ENCODE assay signal across 8 cellular contexts in genomic region chr9:136342191-136343120, GRCh38. TPM values are rescaled to one million over a fixed set of nuclear protein-coding genes. Genes with fewer than 3 reads are reported as not detected.
DNase-seq lines count a peak whose midpoint lies in the region; ATAC-seq, FAIRE-seq and TF ChIP-seq lines count a peak whose summit lies in the region.

No MANE protein-coding gene starts in this region.

- SMC1A ChIA-PET in GM12878 (lab: Charles Lee; ENCODE audit: uncharacterized antibody, unreplicated experiment) = no interaction called here

- no peak overlapping the region for H3K4me3 Mint-ChIP-seq in T-helper 17 cell

- TF ChIP-seq RAD21 in GM12878 (IDR thresholded peaks at IDR 0.05; ENCODE audit: insufficient read depth, low read depth, low read length) = no peak

- FAIRE-seq in GM12878 (lab: Jason Lieb, UNC) = no peak

- no peaks in the 10 kb centered on the region for H4K20me1 ChIP-seq in GM12878 (ENCODE audit: control insufficient read depth, insufficient read depth)

- H3K9ac ChIP-seq in GM12878 (ENCODE audit: control insufficient read depth, insufficient read depth, low read length) (no peak overlapping the region), iPS-15b (ENCODE audit: low read depth, low read length) (peak overlapping the region; percentile 24)

- CTCF ChIA-PET in GM12878 (lab: Yijun Ruan, JAX) = interaction anchor here (1.5 kb wide), 1 partner anchor 20 kb away, joined by 5 read pairs; no protein-coding TSS in a partner anchor

- TF ChIP-seq CTCF in GM12878 (IDR thresholded peaks at IDR 0.05 in 2 of 3, conservative IDR thresholded peaks at IDR 0.05 in 1 of 3; ENCODE audit: control insufficient read depth in 2 of 3, extremely low read depth in 1 of 3, insufficient read depth in 1 of 3, low read depth in 3 of 3, low read length in 3 of 3) (no peak), sigmoid colon (IDR thresholded peaks at IDR 0.05) (no peak)

- TF ChIP-seq POLR2A in GM12878 (IDR thresholded peaks at IDR 0.05; ENCODE audit: low read depth, low read length) (no peak), sigmoid colon (IDR thresholded peaks at IDR 0.05) (no peak)

- ATAC-seq in T-helper 17 cell (peak; percentile 62), GM12878 (peak; percentile 81), HG03097 (IDR thresholded peaks at IDR 0.05; ENCODE audit: low FRiP score, unreplicated experiment) (no peak)

- DNase-seq in H7 (peak; percentile 99), T-helper 17 cell (peak; percentile 36 to 44 (median 44)), GM12878 (ENCODE audit: low read depth, low spot score) (peak; percentile 23), sigmoid colon (peak; percentile 93), RKO (ENCODE audit: low spot score) (no peak), COR-L47 (lab: John Stamatoyannopoulos, UW) (no peak)

- H3K27ac ChIP-seq in GM12878 (ENCODE audit: control insufficient read depth, insufficient read depth) (no peak overlapping the region), sigmoid colon (peak overlapping the region; percentile 48 to 74 (median 62))

- intact Hi-C loops in GM12878 (cut with micrococcal nuclease; ENCODE audit: unreplicated experiment) (no loop called here), sigmoid colon (cut with DNase I) (no loop called here)

- peak overlapping the region; percentile 9; the same call in 1 of the 2 replicates for H3K4me2 ChIP-seq in GM12878 (ENCODE audit: control insufficient read depth, insufficient read depth)

- POLR2A ChIA-PET in GM12878 (lab: Charles Lee) = no interaction called here

- H3K27me3 Mint-ChIP-seq in T-helper 17 cell = no peaks in the 10 kb centered on the region

- no peaks in the 10 kb centered on the region for H3K4me1 Mint-ChIP-seq in T-helper 17 cell

- H3K79me2 ChIP-seq in GM12878 (ENCODE audit: control insufficient read depth, insufficient read depth, low read length) = no peaks in the 10 kb centered on the region

- in situ Hi-C loops in GM12878 (cut with MboI) = no loop called here

- whole genome bisulfite sequencing in GM12878 (ENCODE audit: insufficient coverage, insufficient replicate concordance, low lambda C conversion rate, missing lambda C conversion rate) = 39% methylated on average over 49 of the region's 59 CpGs
- 7 to 34% methylated on average over 59 of the region's 59 CpGs for WGBS in sigmoid colon, 2 donors

- no peaks in the 10 kb centered on the region for H3K36me3 Mint-ChIP-seq in T-helper 17 cell (ENCODE audit: low read depth)

- H2AFZ ChIP-seq in GM12878 (ENCODE audit: control insufficient read depth, low read depth, low read length) = no peak overlapping the region

- no peaks in the 10 kb centered on the region for H3K36me3 ChIP-seq in H7 (replicated peaks; ENCODE audit: control insufficient read depth, insufficient read depth, low read length)
- H3K36me3 ChIP-seq in GM12878 (ENCODE audit: control insufficient read depth in 2 of 2, insufficient read depth in 2 of 2, low read length in 1 of 2) = no peaks in the 10 kb centered on the region
- H3K36me3 ChIP-seq in iPS-15b (ENCODE audit: control insufficient read depth, insufficient read depth, low read length) = peaks cover 5% of the 10 kb centered on the region
- H3K36me3 ChIP-seq in sigmoid colon = peaks cover 0 to 19% (median under 1%) of the 10 kb centered on the region in 4 donors

- TF ChIP-seq EP300 in GM12878 (IDR thresholded peaks at IDR 0.05; ENCODE audit: borderline replicate concordance in 1 of 2, control insufficient read depth in 1 of 2, low read depth in 2 of 2, low read length in 2 of 2) (no peak), sigmoid colon (IDR thresholded peaks at IDR 0.05) (no peak)

- peak overlapping the region; percentile 42 for H3K4me3 ChIP-seq in H7 (ENCODE audit: insufficient read depth, low read depth, low read length)
- no peak overlapping the region for H3K4me3 ChIP-seq in GM12878
- peak overlapping the region; percentile 37 for H3K4me3 ChIP-seq in iPS-15b (ENCODE audit: low read depth, low read length)
- H3K4me3 ChIP-seq in sigmoid colon = peak overlapping the region; percentile 32 to 59 (median 55)

- no TSS peak for BruUV-seq in GM12878 (replicated peaks; lab: Mats Ljungman, UMichigan)

- no peak overlapping the region for H3K27ac Mint-ChIP-seq in T-helper 17 cell

- no peaks in the 10 kb centered on the region for H3K4me1 ChIP-seq in GM12878 (ENCODE audit: control insufficient read depth, insufficient read depth, low read length)
- no peaks in the 10 kb centered on the region for H3K4me1 ChIP-seq in iPS-15b (ENCODE audit: control insufficient read depth, insufficient read depth, low read length)
- H3K4me1 ChIP-seq in sigmoid colon = peaks cover 0 to 37% (median 24%) of the 10 kb centered on the region in 4 donors

- H3K27me3 ChIP-seq in H7 (ENCODE audit: control insufficient read depth, insufficient read depth, low read length) (no peaks in the 10 kb centered on the region), GM12878 (replicated peaks in 1 of 2; ENCODE audit: control insufficient read depth in 2 of 2, insufficient read depth in 2 of 2, low read length in 1 of 2) (no peaks in the 10 kb centered on the region), iPS-15b (ENCODE audit: control insufficient read depth, insufficient read depth, low read length) (no peaks in the 10 kb centered on the region), sigmoid colon (no peaks in the 10 kb centered on the region)

- H3K9me3 ChIP-seq in T-helper 17 cell (ENCODE audit: control insufficient read depth, low read length, poor library complexity, severe bottlenecking) (no peaks in the 10 kb centered on the region), GM12878 (replicated peaks; ENCODE audit: control insufficient read depth, insufficient read depth, low read length) (no peaks in the 10 kb centered on the region), iPS-15b (ENCODE audit: control insufficient read depth, insufficient read depth, low read length) (no peaks in the 10 kb centered on the region), sigmoid colon (no peaks in the 10 kb centered on the region)

- RAD21 ChIA-PET in GM12878 (lab: Charles Lee; ENCODE audit: unreplicated experiment) = no interaction called here

RNA-seq across cellular contexts. Expression of gene GPSM1, which starts 15.1 kb away (rescaled TPM):
- 17.3 and 22.2 TPM in 2 replicates for total RNA-seq in H7 (2014; rRNA removed; shearing (Covaris generic))
- total RNA-seq in T-helper 17 cell (10 to 100 TPM in 1 of 2 donors, 1 to 10 TPM in 1; 7.4 to 10.8 TPM), GM12878 (2014; rRNA removed) (not detected in 2 replicates), GM12878 (2014; rRNA removed; fragmentation: Illumina TruSeq; extraction: Trizol) (not detected in 2 replicates), GM12878 (2021) (0.10 TPM in 1 of 2 replicates, not detected in the other), sigmoid colon (10 to 100 TPM in 2 of 4 donors, 1 to 10 TPM in 2; 5.0 to 16.1 (median 12.2) TPM)
- 0.98 and 1.7 TPM in 2 replicates for total RNA-seq in GM12878 (2013; cell fraction: nucleolus; rRNA removed)
- polyA plus RNA-seq in GM12878 (2011; ENCODE audit: low read depth) = not detected
- polyA plus RNA-seq in GM12878 (2011; rRNA removed) (0.04 and 0.10 TPM in 2 replicates), GM12878 (2014; fragmentation: Illumina TruSeq; extraction: Trizol) (not detected in 2 replicates), GM12878 (2014; fragmentation: Nextera tagmentation; extraction: Ambion mirVana) (not detected), GM12878 (2014; rRNA removed) (0.04 TPM in 2 replicates), GM12878 (2016; fragmentation: Nextera tagmentation; extraction: Ambion mirVana) (not detected), sigmoid colon (1 to 10 TPM; 2.3 to 4.8 (median 2.4) TPM)
- polyA plus RNA-seq in GM12878 (2011; cell fraction: cytosol; rRNA removed) = 0.12 and 0.15 TPM in 2 replicates
- polyA plus RNA-seq in GM12878 (2011; cell fraction: nucleus; rRNA removed) = 0.61 and 1.2 TPM in 2 replicates
- 0.14 and 0.19 TPM in 2 replicates for polyA plus RNA-seq in GM12878 (2012)
- polyA minus RNA-seq in GM12878 (2011; rRNA and poly(A)+ RNA removed) = 0.10 TPM in 1 of 2 replicates, not detected in the other
- 0.67 TPM in 1 of 2 replicates, not detected in the other for polyA minus RNA-seq in GM12878 (2011; cell fraction: cytosol; rRNA and poly(A)+ RNA removed)
- polyA minus RNA-seq in GM12878 (2011; cell fraction: nucleus; rRNA and poly(A)+ RNA removed) = 0.29 and 0.48 TPM in 2 replicates

RNA-seq across cellular contexts. Expression of gene DNLZ, which starts 21.1 kb away (rescaled TPM):
- total RNA-seq in H7 (2014; rRNA removed; shearing (Covaris generic)) = 11.2 and 20.2 TPM in 2 replicates
- 10 to 100 TPM; 19.3 to 28.6 TPM for total RNA-seq in T-helper 17 cell
- 3.0 and 4.6 TPM in 2 replicates for total RNA-seq in GM12878 (2013; cell fraction: nucleolus; rRNA removed)
- total RNA-seq in GM12878 (2014; rRNA removed) = 18.1 and 29.7 TPM in 2 replicates
- total RNA-seq in GM12878 (2014; rRNA removed; fragmentation: Illumina TruSeq; extraction: Trizol) = 4.6 and 4.8 TPM in 2 replicates
- total RNA-seq in GM12878 (2021) = 23.5 and 26.1 TPM in 2 replicates
- 3.2 TPM for polyA plus RNA-seq in GM12878 (2011; ENCODE audit: low read depth)
- polyA plus RNA-seq in GM12878 (2011; rRNA removed) = 1.2 and 3.8 TPM in 2 replicates
- 5.9 and 8.6 TPM in 2 replicates for polyA plus RNA-seq in GM12878 (2011; cell fraction: cytosol; rRNA removed)
- 6.3 and 9.4 TPM in 2 replicates for polyA plus RNA-seq in GM12878 (2011; cell fraction: nucleus; rRNA removed)
- 7.6 and 11.2 TPM in 2 replicates for polyA plus RNA-seq in GM12878 (2012)
- 0.66 TPM in 1 of 2 replicates, not detected in the other for polyA plus RNA-seq in GM12878 (2014; fragmentation: Illumina TruSeq; extraction: Trizol)
- polyA plus RNA-seq in GM12878 (2014; fragmentation: Nextera tagmentation; extraction: Ambion mirVana) = 1 to 10 TPM in 1 of 2 experiments, not detected in 1; 1.5 TPM
- polyA plus RNA-seq in GM12878 (2014; rRNA removed) = 23.8 and 26.3 TPM in 2 replicates
- polyA plus RNA-seq in GM12878 (2016; fragmentation: Nextera tagmentation; extraction: Ambion mirVana) = 10 to 100 TPM; 14.7 to 25.8 TPM
- 0.29 and 0.82 TPM in 2 replicates for polyA minus RNA-seq in GM12878 (2011; rRNA and poly(A)+ RNA removed)
- 1.2 and 3.7 TPM in 2 replicates for polyA minus RNA-seq in GM12878 (2011; cell fraction: cytosol; rRNA and poly(A)+ RNA removed)
- polyA minus RNA-seq in GM12878 (2011; cell fraction: nucleus; rRNA and poly(A)+ RNA removed) = 3.3 and 7.7 TPM in 2 replicates
- total RNA-seq in sigmoid colon = 10 to 100 TPM; 19.7 to 41.9 (median 37.8) TPM
- polyA plus RNA-seq in sigmoid colon = 10 to 100 TPM in 2 of 3 donors, 1 to 10 TPM in 1; 8.4 to 11.6 (median 10.2) TPM

RNA-seq across cellular contexts. Expression of gene CARD9, which starts 31.0 kb away (rescaled TPM):
- total RNA-seq in H7 (2014; rRNA removed; shearing (Covaris generic)) = 0.15 and 0.28 TPM in 2 replicates
- total RNA-seq in T-helper 17 cell = 1 to 10 TPM in 1 of 2 donors, under 1 TPM in 1; 0.86 to 1.9 TPM
- total RNA-seq in GM12878 (2013; cell fraction: nucleolus; rRNA removed) = 35.2 and 40.5 TPM in 2 replicates
- 1.9 and 2.2 TPM in 2 replicates for total RNA-seq in GM12878 (2014; rRNA removed)
- total RNA-seq in GM12878 (2014; rRNA removed; fragmentation: Illumina TruSeq; extraction: Trizol) = 0.55 and 0.58 TPM in 2 replicates
- 2.4 and 2.6 TPM in 2 replicates for total RNA-seq in GM12878 (2021)
- polyA plus RNA-seq in GM12878 (2011; ENCODE audit: low read depth) = 0.59 TPM
- polyA plus RNA-seq in GM12878 (2011; rRNA removed) = 1.9 and 4.9 TPM in 2 replicates
- polyA plus RNA-seq in GM12878 (2011; cell fraction: cytosol; rRNA removed) = 5.3 and 9.1 TPM in 2 replicates
- polyA plus RNA-seq in GM12878 (2011; cell fraction: nucleus; rRNA removed) = 80.5 and 97.8 TPM in 2 replicates
- polyA plus RNA-seq in GM12878 (2012) = 2.7 and 2.9 TPM in 2 replicates
- polyA plus RNA-seq in GM12878 (2014; fragmentation: Illumina TruSeq; extraction: Trizol) = 0.34 TPM in 1 of 2 replicates, not detected in the other
- under 1 TPM in 1 of 2 experiments, not detected in 1; 0.11 TPM for polyA plus RNA-seq in GM12878 (2014; fragmentation: Nextera tagmentation; extraction: Ambion mirVana)
- polyA plus RNA-seq in GM12878 (2014; rRNA removed) = 1.6 and 2.1 TPM in 2 replicates
- 1 to 10 TPM; 1.8 to 2.2 TPM for polyA plus RNA-seq in GM12878 (2016; fragmentation: Nextera tagmentation; extraction: Ambion mirVana)
- 3.6 and 6.7 TPM in 2 replicates for polyA minus RNA-seq in GM12878 (2011; rRNA and poly(A)+ RNA removed)
- 2.4 and 2.8 TPM in 2 replicates for polyA minus RNA-seq in GM12878 (2011; cell fraction: cytosol; rRNA and poly(A)+ RNA removed)
- 10.4 and 18.9 TPM in 2 replicates for polyA minus RNA-seq in GM12878 (2011; cell fraction: nucleus; rRNA and poly(A)+ RNA removed)
- total RNA-seq in sigmoid colon = 1 to 10 TPM; 1.5 to 6.9 (median 2.3) TPM
- 1 to 10 TPM; 1.8 to 3.0 (median 2.3) TPM for polyA plus RNA-seq in sigmoid colon

RNA-seq across cellular contexts. Expression of gene CCDC187, which starts 38.6 kb away (rescaled TPM):
- 0.04 TPM in 1 of 2 replicates, not detected in the other for total RNA-seq in H7 (2014; rRNA removed; shearing (Covaris generic))
- total RNA-seq in T-helper 17 cell = under 1 TPM in 1 of 2 donors, not detected in 1; 0.12 TPM
- total RNA-seq in GM12878 (2013; cell fraction: nucleolus; rRNA removed) = 0.13 TPM in 1 of 2 replicates, not detected in the other
- total RNA-seq in GM12878 (2014; rRNA removed) = 0.11 and 0.23 TPM in 2 replicates
- total RNA-seq in GM12878 (2014; rRNA removed; fragmentation: Illumina TruSeq; extraction: Trizol) = not detected in 2 replicates
- 0.08 TPM in 1 of 2 replicates, not detected in the other for total RNA-seq in GM12878 (2021)
- polyA plus RNA-seq in GM12878 (2011; ENCODE audit: low read depth) = not detected
- polyA plus RNA-seq in GM12878 (2011; rRNA removed) = 0.01 and 0.04 TPM in 2 replicates
- polyA plus RNA-seq in GM12878 (2011; cell fraction: cytosol; rRNA removed) = 0.02 and 0.04 TPM in 2 replicates
- polyA plus RNA-seq in GM12878 (2011; cell fraction: nucleus; rRNA removed) = 0.29 and 0.49 TPM in 2 replicates
- polyA plus RNA-seq in GM12878 (2012) = 0.01 TPM in 1 of 2 replicates, not detected in the other
- polyA plus RNA-seq in GM12878 (2014; fragmentation: Illumina TruSeq; extraction: Trizol) = not detected in 2 replicates
- not detected for polyA plus RNA-seq in GM12878 (2014; fragmentation: Nextera tagmentation; extraction: Ambion mirVana)
- not detected in 2 replicates for polyA plus RNA-seq in GM12878 (2014; rRNA removed)
- under 1 TPM in 1 of 2 experiments, not detected in 1; 0.04 TPM for polyA plus RNA-seq in GM12878 (2016; fragmentation: Nextera tagmentation; extraction: Ambion mirVana)
- 0.26 TPM in 1 of 2 replicates, not detected in the other for polyA minus RNA-seq in GM12878 (2011; rRNA and poly(A)+ RNA removed)
- not detected in 2 replicates for polyA minus RNA-seq in GM12878 (2011; cell fraction: cytosol; rRNA and poly(A)+ RNA removed)
- 0.24 and 0.38 TPM in 2 replicates for polyA minus RNA-seq in GM12878 (2011; cell fraction: nucleus; rRNA and poly(A)+ RNA removed)
- not detected for total RNA-seq in sigmoid colon
- under 1 TPM in 1 of 3 donors, not detected in 2; 0.32 TPM for polyA plus RNA-seq in sigmoid colon

RNA-seq across cellular contexts. Expression of gene SNAPC4, which starts 57.5 kb away (rescaled TPM):
- 13.3 and 14.0 TPM in 2 replicates for total RNA-seq in H7 (2014; rRNA removed; shearing (Covaris generic))
- 10 to 100 TPM; 10.6 to 11.0 TPM for total RNA-seq in T-helper 17 cell
- 20.6 and 25.5 TPM in 2 replicates for total RNA-seq in GM12878 (2013; cell fraction: nucleolus; rRNA removed)
- total RNA-seq in GM12878 (2014; rRNA removed) = 7.7 and 8.8 TPM in 2 replicates
- total RNA-seq in GM12878 (2014; rRNA removed; fragmentation: Illumina TruSeq; extraction: Trizol) = 5.1 and 5.2 TPM in 2 replicates
- 16.4 and 19.8 TPM in 2 replicates for total RNA-seq in GM12878 (2021)
- polyA plus RNA-seq in GM12878 (2011; ENCODE audit: low read depth) = 3.1 TPM
- polyA plus RNA-seq in GM12878 (2011; rRNA removed) = 2.4 and 3.5 TPM in 2 replicates
- polyA plus RNA-seq in GM12878 (2011; cell fraction: cytosol; rRNA removed) = 3.4 and 5.5 TPM in 2 replicates
- polyA plus RNA-seq in GM12878 (2011; cell fraction: nucleus; rRNA removed) = 21.4 and 37.3 TPM in 2 replicates
- polyA plus RNA-seq in GM12878 (2012) = 8.0 and 10.3 TPM in 2 replicates
- polyA plus RNA-seq in GM12878 (2014; fragmentation: Illumina TruSeq; extraction: Trizol) = 7.1 and 8.7 TPM in 2 replicates
- polyA plus RNA-seq in GM12878 (2014; fragmentation: Nextera tagmentation; extraction: Ambion mirVana) = under 1 TPM; 0.42 to 0.43 TPM
- polyA plus RNA-seq in GM12878 (2014; rRNA removed) = 16.9 and 18.1 TPM in 2 replicates
- 1 to 10 TPM; 6.8 to 7.2 TPM for polyA plus RNA-seq in GM12878 (2016; fragmentation: Nextera tagmentation; extraction: Ambion mirVana)
- 2.6 and 3.9 TPM in 2 replicates for polyA minus RNA-seq in GM12878 (2011; rRNA and poly(A)+ RNA removed)
- 2.4 and 2.7 TPM in 2 replicates for polyA minus RNA-seq in GM12878 (2011; cell fraction: cytosol; rRNA and poly(A)+ RNA removed)
- 4.5 and 7.1 TPM in 2 replicates for polyA minus RNA-seq in GM12878 (2011; cell fraction: nucleus; rRNA and poly(A)+ RNA removed)
- 10 to 100 TPM in 1 of 4 donors, 1 to 10 TPM in 3; 2.6 to 10.8 (median 5.1) TPM for total RNA-seq in sigmoid colon
- 10 to 100 TPM in 1 of 3 donors, 1 to 10 TPM in 2; 1.4 to 10.4 (median 1.8) TPM for polyA plus RNA-seq in sigmoid colon

Comparison
In these comparisons a context has a peak if more than half of its experiments do, and no peak if none do; other contexts are left out.
1. DNase-seq: peak in H7 (single experiment), T-helper 17 cell (3 of 3), GM12878 (single experiment) and sigmoid colon (single experiment); none in RKO (single experiment) and COR-L47 (single experiment).